Comparison of ENCODE assay signal across 9 cellular contexts in the genomic region with DNA sequence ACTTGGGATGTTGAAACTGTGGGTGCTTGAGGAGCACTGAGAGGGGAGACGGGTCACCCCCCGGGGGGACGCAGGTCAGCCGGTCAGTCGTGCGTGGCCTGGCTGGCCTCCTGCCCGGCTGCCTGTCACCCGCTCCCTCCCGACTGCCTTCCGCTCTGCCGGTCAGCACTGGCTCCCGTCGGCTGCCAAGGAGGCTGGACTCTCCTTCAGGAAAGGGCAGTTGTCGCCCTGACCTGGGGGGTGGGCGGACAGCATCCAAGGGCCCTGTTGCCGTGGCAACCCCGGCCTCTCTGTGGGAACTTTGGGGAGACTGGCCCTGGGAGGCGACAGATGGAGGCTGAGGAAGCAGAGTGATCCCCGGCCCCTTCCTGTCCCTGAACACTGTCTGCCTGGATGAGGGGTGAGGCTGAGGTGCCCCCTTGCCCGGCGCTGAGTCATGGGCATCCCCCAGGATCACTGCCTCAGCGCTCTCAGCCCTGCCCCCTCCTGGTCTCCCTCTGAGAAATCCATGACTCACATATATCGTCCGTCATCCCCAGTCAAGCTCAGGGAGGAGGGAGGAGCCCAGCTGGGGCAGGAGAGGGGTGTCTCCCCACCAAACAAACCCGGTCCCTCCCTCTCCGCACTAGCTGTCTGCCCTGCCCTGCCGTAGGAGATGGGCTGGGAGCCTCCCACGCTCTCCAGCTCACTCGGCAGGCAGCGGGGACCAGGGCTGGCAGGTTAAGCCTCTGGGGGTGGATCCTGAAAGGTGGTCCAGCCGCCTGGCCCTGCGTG. TPM values are rescaled to one million over a fixed set of nuclear protein-coding genes. Genes with fewer than 3 reads are reported as not detected.
DNase-seq lines count a peak whose midpoint lies in the region; ATAC-seq, FAIRE-seq and TF ChIP-seq lines count a peak whose summit lies in the region.
"Had no signal": no experiment of that assay in that cellular context is flagged by ENCODE, and none has a peak within 500 bp of the region (broad histone marks: within the 10 kb centered on the region; RNA-seq: fewer than 3 reads in every experiment).

A gene (plus strand): TSS at position 623 of the 774 bp plus-strand sequence. CDS start 21,658 bp downstream, outside the sequence.

- H3K27me3 ChIP-seq in dorsolateral prefrontal cortex = no peaks in the 10 kb centered on the region
- no peaks in the 10 kb centered on the region for H3K27me3 ChIP-seq in HepG2 (ENCODE audit: control insufficient read depth in 1 of 2, insufficient read depth in 2 of 2, low read length in 2 of 2)

- H3K27ac ChIP-seq in dorsolateral prefrontal cortex (peak within 1 kb of the TSS; percentile 51 to 96 (median 90)), HepG2 (ENCODE audit: extremely low read length, insufficient read depth, low read length) (no peak within 1 kb of the TSS)
- H3K27ac ChIP-seq: HL-60 had no signal

- FAIRE-seq in HepG2 (lab: Jason Lieb, UNC) = peak; percentile 44

- 58% methylated on average over 28 of the region's 32 CpGs for WGBS in HepG2 (ENCODE audit: low lambda C conversion rate)

- H3K4me1 ChIP-seq in HepG2 (ENCODE audit: insufficient read depth, low read length) = peaks cover 30% of the 10 kb centered on the region

- H3K4me3 ChIP-seq in dorsolateral prefrontal cortex (peak within 1 kb of the TSS; percentile 31 to 77 (median 59)), HepG2 (replicated peaks in 1 of 3; ENCODE audit: insufficient read depth in 1 of 3, low read depth in 2 of 3, low read length in 3 of 3) (no peak within 1 kb of the TSS)

- intact Hi-C loops in dorsolateral prefrontal cortex (cut with DNase I) = no loop called here
- intact Hi-C loops in HepG2 (cut with micrococcal nuclease; ENCODE audit: unreplicated experiment) = no loop called here

- peak; percentile 26 for ATAC-seq in HepG2
- ATAC-seq in HG03159 (IDR thresholded peaks at IDR 0.05; ENCODE audit: unreplicated experiment) = no peak

- TF ChIP-seq CTCF in dorsolateral prefrontal cortex (IDR thresholded peaks at IDR 0.05 in 54 of 56, conservative IDR thresholded peaks at IDR 0.05 in 2 of 56; ENCODE audit: low read depth in 1 of 56, partially characterized antibody in 56 of 56) (peak in 40 of 56 donors; percentile 16 to 61 (median 30)), HepG2 (CRISPR knock-in tag; IDR thresholded peaks at IDR 0.05) (peak; percentile 54)

- TF ChIP-seq EP300 in HepG2 (IDR thresholded peaks at IDR 0.05; ENCODE audit: low read depth in 2 of 2, low read length in 2 of 2) (no peak), HepG2 (CRISPR knock-in tag; IDR thresholded peaks at IDR 0.05; ENCODE audit: borderline replicate concordance) (no peak)

- peak; percentile 12; the same call in 1 of the 2 replicates for TF ChIP-seq RAD21 in HepG2 (CRISPR knock-in tag; IDR thresholded peaks at IDR 0.05)

- H4K20me1 ChIP-seq in HepG2 (ENCODE audit: insufficient read depth, low read length) = no peaks in the 10 kb centered on the region

- no TSS peak for BruUV-seq in HepG2 (replicated peaks; lab: Mats Ljungman, UMichigan)

- CTCF ChIA-PET in HepG2 (lab: Yijun Ruan, JAX; ENCODE audit: low intra/inter-chr PET ratio, low total read pairs) = interaction anchor here (0.9 to 1.7 kb wide), 3 partner anchors 21 to 28 kb away, joined by 3 to 4 read pairs (median 4); no protein-coding TSS in a partner anchor

- H3K4me2 ChIP-seq in HepG2 (ENCODE audit: low read depth, low read length) = no peak within 1 kb of the TSS

- H3K79me2 ChIP-seq in HepG2 (ENCODE audit: insufficient read depth, low read length) = no peaks in the 10 kb centered on the region

- H3K36me3 ChIP-seq in HepG2 (replicated peaks in 1 of 2; ENCODE audit: control insufficient read depth in 1 of 2, insufficient read depth in 2 of 2, low read length in 2 of 2) = no peaks in the 10 kb centered on the region

- H3K9me3 ChIP-seq in HepG2 (ENCODE audit: low read length) = no peaks in the 10 kb centered on the region

- H3K9ac ChIP-seq in HepG2 (ENCODE audit: insufficient read depth, low read depth, low read length) = no peak within 1 kb of the TSS

- peak in 12 of 14 donors; percentile 23 to 96 (median 80) for DNase-seq in C1 segment of cervical spinal cord (lab: John Stamatoyannopoulos, UW)
- DNase-seq in HT1080 (ENCODE audit: low read depth) = peak; percentile 99
- peak; percentile 78 for DNase-seq in activated CD4-positive, alpha-beta T cell treated with anti-CD3 and anti-CD28 coated beads for 48 hours
- DNase-seq in dorsolateral prefrontal cortex = peak in 9 of 10 donors; percentile 51 to 94 (median 78)
- DNase-seq in HepG2 (ENCODE audit: low spot score) = peak; percentile 67
- DNase-seq in stimulated activated CD4-positive, alpha-beta T cell treated with anti-CD3 and anti-CD28 coated beads, Interleukin-2, amount 100 ng/mL, for 24 hours = peak; percentile 61 to 68
- no peak for DNase-seq in NCI-H748 treated with DMSO at 0.1 percent for 48 hours (lab: John Stamatoyannopoulos, UW)

- in situ Hi-C loops in HepG2 (cut with HindIII; ENCODE audit: extremely low pct_ligation_motif_present, low pct_unique_long_range_greater_than_20kb) = no loop called here

- H2AFZ ChIP-seq in HepG2 (ENCODE audit: low read length) = no peak within 1 kb of the TSS

- POLR2A ChIA-PET in HepG2 (lab: Yijun Ruan, JAX) = interaction anchor here (0.8 to 1.1 kb wide), 4 partner anchors 8 to 107 kb away, joined by 3 to 5 read pairs (median 3); no protein-coding TSS in a partner anchor

- no peak for TF ChIP-seq POLR2A in HepG2 (IDR thresholded peaks at IDR 0.05; ENCODE audit: insufficient read depth in 1 of 2, low read depth in 2 of 2, low read length in 2 of 2)

TF ChIP-seq in HepG2, 621 proteins besides CTCF, POLR2A, EP300 and RAD21 (continues in another document):
- TF ChIP-seq AKAP8 (CRISPR knock-in tag; IDR thresholded peaks at IDR 0.05) (no peak), ZNF180 (CRISPR knock-in tag; IDR thresholded peaks at IDR 0.05; ENCODE audit: borderline replicate concordance, low read depth) (no peak), HMG20A (CRISPR knock-in tag; IDR thresholded peaks at IDR 0.05; ENCODE audit: borderline replicate concordance) (no peak), TRIM24 (CRISPR knock-in tag; IDR thresholded peaks at IDR 0.05) (no peak)
- TF ChIP-seq, protein P1, sequence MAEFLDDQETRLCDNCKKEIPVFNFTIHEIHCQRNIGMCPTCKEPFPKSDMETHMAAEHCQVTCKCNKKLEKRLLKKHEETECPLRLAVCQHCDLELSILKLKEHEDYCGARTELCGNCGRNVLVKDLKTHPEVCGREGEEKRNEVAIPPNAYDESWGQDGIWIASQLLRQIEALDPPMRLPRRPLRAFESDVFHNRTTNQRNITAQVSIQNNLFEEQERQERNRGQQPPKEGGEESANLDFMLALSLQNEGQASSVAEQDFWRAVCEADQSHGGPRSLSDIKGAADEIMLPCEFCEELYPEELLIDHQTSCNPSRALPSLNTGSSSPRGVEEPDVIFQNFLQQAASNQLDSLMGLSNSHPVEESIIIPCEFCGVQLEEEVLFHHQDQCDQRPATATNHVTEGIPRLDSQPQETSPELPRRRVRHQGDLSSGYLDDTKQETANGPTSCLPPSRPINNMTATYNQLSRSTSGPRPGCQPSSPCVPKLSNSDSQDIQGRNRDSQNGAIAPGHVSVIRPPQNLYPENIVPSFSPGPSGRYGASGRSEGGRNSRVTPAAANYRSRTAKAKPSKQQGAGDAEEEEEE (CRISPR knock-in tag; IDR thresholded peaks at IDR 0.05; ENCODE audit: borderline replicate concordance) = no peak
- TF ChIP-seq, protein P2, sequence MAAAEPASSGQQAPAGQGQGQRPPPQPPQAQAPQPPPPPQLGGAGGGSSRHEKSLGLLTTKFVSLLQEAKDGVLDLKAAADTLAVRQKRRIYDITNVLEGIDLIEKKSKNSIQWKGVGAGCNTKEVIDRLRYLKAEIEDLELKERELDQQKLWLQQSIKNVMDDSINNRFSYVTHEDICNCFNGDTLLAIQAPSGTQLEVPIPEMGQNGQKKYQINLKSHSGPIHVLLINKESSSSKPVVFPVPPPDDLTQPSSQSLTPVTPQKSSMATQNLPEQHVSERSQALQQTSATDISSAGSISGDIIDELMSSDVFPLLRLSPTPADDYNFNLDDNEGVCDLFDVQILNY (CRISPR knock-in tag; conservative IDR thresholded peaks at IDR 0.05) = no peak

RNA-seq across cellular contexts. Expression of the gene that starts here (rescaled TPM):
- 11.5 and 18.9 TPM in 2 replicates for total RNA-seq in HT1080 (2014; rRNA removed; shearing (Covaris generic))
- 38.4 and 40.5 TPM in 2 replicates for polyA plus RNA-seq in HT1080 (2015; cell fraction: cytosol; rRNA removed)
- polyA plus RNA-seq in HT1080 (2015; cell fraction: nucleus; rRNA removed) = 43.5 and 54.5 TPM in 2 replicates
- total RNA-seq in dorsolateral prefrontal cortex = 100 to 1,000 TPM in 117 of 120 experiments, 10 to 100 TPM in 3; 82.9 to 344 (median 153) TPM
- total RNA-seq in HepG2 (2016; rRNA removed; fragmentation: Illumina TruSeq; extraction: Trizol) = 2.8 and 5.9 TPM in 2 replicates
- total RNA-seq in HepG2 (2016; cell fraction: cytosol; rRNA removed; fragmentation: Illumina TruSeq; extraction: Trizol; ENCODE audit: low read depth) = 1.1 and 2.0 TPM in 2 replicates
- 2.8 and 5.0 TPM in 2 replicates for total RNA-seq in HepG2 (2016; cell fraction: insoluble cytoplasmic fraction; rRNA removed; fragmentation: Illumina TruSeq; extraction: Trizol)
- 3.1 and 3.2 TPM in 2 replicates for total RNA-seq in HepG2 (2016; cell fraction: membrane; rRNA removed; fragmentation: Illumina TruSeq; extraction: Trizol)
- total RNA-seq in HepG2 (2016; cell fraction: nucleus; rRNA removed; fragmentation: Illumina TruSeq; extraction: Trizol) = 7.2 and 8.0 TPM in 2 replicates
- 2.7 and 3.3 TPM in 2 replicates for polyA plus RNA-seq in HepG2 (2011; rRNA removed)
- 1.8 and 2.1 TPM in 2 replicates for polyA plus RNA-seq in HepG2 (2011; cell fraction: cytosol; rRNA removed)
- 5.0 and 7.4 TPM in 2 replicates for polyA plus RNA-seq in HepG2 (2011; cell fraction: nucleus; rRNA removed)
- 2.3 and 3.3 TPM in 2 replicates for polyA plus RNA-seq in HepG2 (2012)
- 0.83 and 1.3 TPM in 2 replicates for polyA plus RNA-seq in HepG2 (2016; cell fraction: cytosol; fragmentation: Illumina TruSeq; extraction: Trizol; ENCODE audit: low read depth)
- 2.4 and 5.1 TPM in 2 replicates for polyA plus RNA-seq in HepG2 (2016; cell fraction: insoluble cytoplasmic fraction; fragmentation: Illumina TruSeq; extraction: Trizol; ENCODE audit: low read depth)
- 2.8 and 3.2 TPM in 2 replicates for polyA plus RNA-seq in HepG2 (2016; cell fraction: membrane; fragmentation: Illumina TruSeq; extraction: Trizol; ENCODE audit: low read depth)
- polyA plus RNA-seq in HepG2 (2016; cell fraction: nucleus; fragmentation: Illumina TruSeq; extraction: Trizol; ENCODE audit: insufficient read depth, low read depth) = 14.1 and 15.0 TPM in 2 replicates
- 4.0 and 29.5 TPM in 2 replicates for polyA minus RNA-seq in HepG2 (2011; rRNA and poly(A)+ RNA removed; ENCODE audit: low replicate concordance)
- 1.8 and 1.9 TPM in 2 replicates for polyA minus RNA-seq in HepG2 (2011; cell fraction: cytosol; rRNA and poly(A)+ RNA removed)
- 2.4 and 2.8 TPM in 2 replicates for polyA minus RNA-seq in HepG2 (2011; cell fraction: nucleus; rRNA and poly(A)+ RNA removed)

Comparison
In these comparisons a context has a peak if more than half of its experiments do, and no peak if none do; other contexts are left out.
1. H3K4me3 ChIP-seq: peak in dorsolateral prefrontal cortex (59 of 59); none in HepG2 (0 of 3).